Comparison of ENCODE assay signal across 1 cellular context in genomic region chr2:130843321-130843985, GRCh38.
TF ChIP-seq lines count a peak whose summit lies in the region.

No MANE protein-coding gene starts in this region.

TF ChIP-seq in GM23338, 12 proteins besides CTCF, POLR2A, EP300 and RAD21 (continued from another document):
- TF ChIP-seq ZNF462 (CRISPR knock-in tag; IDR thresholded peaks at IDR 0.05) (no peak), EZH2phosphoT487 (IDR thresholded peaks at IDR 0.05; ENCODE audit: unreplicated experiment) (no peak), REST (IDR thresholded peaks at IDR 0.05; ENCODE audit: unreplicated experiment) (no peak), JUNB (IDR thresholded peaks at IDR 0.05; ENCODE audit: unreplicated experiment) (no peak), ZNF114 (CRISPR knock-in tag; IDR thresholded peaks at IDR 0.05) (no peak), NANOG (IDR thresholded peaks at IDR 0.05; ENCODE audit: borderline replicate concordance) (no peak), ZNF331 (CRISPR knock-in tag; IDR thresholded peaks at IDR 0.05; ENCODE audit: low read depth) (no peak), EZH2 (IDR thresholded peaks at IDR 0.05; ENCODE audit: low read depth, unreplicated experiment) (no peak), ETS1 (IDR thresholded peaks at IDR 0.05) (no peak)
